ENCODE assay signal across 33 cellular contexts in genomic region chr14:66056268-66056907, GRCh38.
"Had no signal": no experiment of that assay in that cellular context is flagged by ENCODE, and none has a peak within 500 bp of the region (broad histone marks: within the 10 kb centered on the region; RNA-seq: fewer than 3 reads in every experiment).

No MANE protein-coding gene starts in this region.

- DNase-seq: activated CD4-positive, alpha-beta memory T cell treated with anti-CD3 and anti-CD28 coated beads for 36 hours; activated CD4-positive, alpha-beta T cell treated with anti-CD3 and anti-CD28 coated beads, Interleukin-2, amount 10 ng/mL, durations not matched to agents 24 days and 14 days; activated CD4-positive, CD25-positive, alpha-beta regulatory T cell treated with anti-CD3 and anti-CD28 coated beads, Interleukin-2, amount 50 U/mL, for 72 hours; activated CD8-positive, alpha-beta memory T cell treated with anti-CD3 and anti-CD28 coated beads, Interleukin-2, amount 50 U/mL, for 4 hours; activated gamma-delta T cell treated with Interleukin-2 at 50 U/mL for 16 hours; activated naive CD8-positive, alpha-beta T cell treated with anti-CD3 and anti-CD28 coated beads, Interleukin-2, amount 50 U/mL, for 24 hours; activated T-cell treated with anti-CD3 and anti-CD28 coated beads, Interleukin-2, amount 50 U/mL, for 1 hour; amygdala; dorsolateral prefrontal cortex; effector memory CD8-positive, alpha-beta T cell; islet precursor cell; left ventricle myocardium superior; naive B cell; nucleus accumbens; pancreas; retina; sigmoid colon; stimulated activated CD4-positive, alpha-beta T cell treated with anti-CD3 and anti-CD28 coated beads, Interleukin-2, amount 100 ng/mL, for 24 hours; stimulated activated naive B cell treated with anti-CD40 and anti-IgM and Interleukin-4, amounts not matched to agents 10 μg/mL and 1 μg/mL and 100 μg/mL, for 72 hours; T-helper 1 cell; T1000; testis had no signal

- H3K36me3 Mint-ChIP-seq: activated CD4-positive, alpha-beta memory T cell treated with anti-CD3 and anti-CD28 coated beads for 36 hours; naive B cell; type B pancreatic cell had no signal

- H3K27ac ChIP-seq: breast epithelium, dorsolateral prefrontal cortex, gastroesophageal sphincter, hepatocyte, pancreas, prostate gland, sigmoid colon, testis, vagina had no signal

- H3K27ac Mint-ChIP-seq: activated CD4-positive, alpha-beta memory T cell treated with anti-CD3 and anti-CD28 coated beads for 36 hours; activated CD4-positive, alpha-beta T cell treated with anti-CD3 and anti-CD28 coated beads, Interleukin-2, amount 10 ng/mL, durations not matched to agents 24 days and 14 days; activated naive CD4-positive, alpha-beta T cell treated with anti-CD3 and anti-CD28 coated beads, Interleukin-2, amount 50 U/mL, for 24 hours; activated naive CD8-positive, alpha-beta T cell treated with anti-CD3 and anti-CD28 coated beads, Interleukin-2, amount 50 U/mL, for 24 hours; activated T-helper 17 cell treated with anti-CD3 and anti-CD28 coated beads, Interleukin-2, amount 50 U/mL, for 72 hours; stimulated activated naive B cell treated with anti-CD40 and anti-IgM and Interleukin-4, amounts not matched to agents 10 μg/mL and 1 μg/mL and 100 μg/mL, for 72 hours; type B pancreatic cell had no signal

- ATAC-seq: activated naive CD8-positive, alpha-beta T cell treated with anti-CD3 and anti-CD28 coated beads, Interleukin-2, amount 50 U/mL, for 24 hours; activated T-helper 17 cell treated with anti-CD3 and anti-CD28 coated beads, Interleukin-2, amount 50 U/mL, for 72 hours; effector memory CD8-positive, alpha-beta T cell; gastroesophageal sphincter; left ventricle myocardium superior; pancreas; stimulated activated naive B cell treated with anti-CD40 and anti-IgM and Interleukin-4, amounts not matched to agents 10 μg/mL and 1 μg/mL and 100 μg/mL, for 72 hours had no signal

- H3K27me3 ChIP-seq: breast epithelium, dorsolateral prefrontal cortex, gastroesophageal sphincter, hepatocyte, pancreas, sigmoid colon, testis, vagina had no signal

- H3K4me1 ChIP-seq: breast epithelium, gastroesophageal sphincter, pancreas, prostate gland, sigmoid colon, testis, vagina had no signal

- H3K36me3 ChIP-seq: breast epithelium, gastroesophageal sphincter, pancreas, prostate gland, sigmoid colon, vagina had no signal

- H3K4me2 ChIP-seq: hepatocyte, smooth muscle cell had no signal

- H3K4me1 Mint-ChIP-seq: activated T-helper 17 cell treated with anti-CD3 and anti-CD28 coated beads, Interleukin-2, amount 50 U/mL, for 72 hours; central memory CD8-positive, alpha-beta T cell; naive B cell; neural crest cell had no signal

- H3K27me3 Mint-ChIP-seq: activated CD4-positive, alpha-beta memory T cell treated with anti-CD3 and anti-CD28 coated beads for 36 hours; activated naive CD4-positive, alpha-beta T cell treated with anti-CD3 and anti-CD28 coated beads, Interleukin-2, amount 50 U/mL, for 24 hours; activated naive CD8-positive, alpha-beta T cell treated with anti-CD3 and anti-CD28 coated beads, Interleukin-2, amount 50 U/mL, for 24 hours; central memory CD8-positive, alpha-beta T cell; type B pancreatic cell had no signal

- H3K9me3 ChIP-seq: gastroesophageal sphincter, pancreas, prostate gland, sigmoid colon, testis, vagina had no signal

- H2AFZ ChIP-seq: hepatocyte had no signal

- H3K79me2 ChIP-seq: hepatocyte had no signal

- H3K4me3 ChIP-seq: breast epithelium, dorsolateral prefrontal cortex, gastroesophageal sphincter, hepatocyte, pancreas, prostate gland, sigmoid colon, smooth muscle cell, testis, vagina had no signal

- H3K9me3 Mint-ChIP-seq: activated naive CD4-positive, alpha-beta T cell treated with anti-CD3 and anti-CD28 coated beads, Interleukin-2, amount 50 U/mL, for 24 hours; central memory CD8-positive, alpha-beta T cell had no signal

- H3K4me3 Mint-ChIP-seq: activated CD4-positive, alpha-beta memory T cell treated with anti-CD3 and anti-CD28 coated beads for 36 hours; activated CD4-positive, alpha-beta T cell treated with anti-CD3 and anti-CD28 coated beads, Interleukin-2, amount 10 ng/mL, durations not matched to agents 24 days and 14 days; activated naive CD4-positive, alpha-beta T cell treated with anti-CD3 and anti-CD28 coated beads, Interleukin-2, amount 50 U/mL, for 24 hours; activated naive CD8-positive, alpha-beta T cell treated with anti-CD3 and anti-CD28 coated beads, Interleukin-2, amount 50 U/mL, for 24 hours; activated T-helper 17 cell treated with anti-CD3 and anti-CD28 coated beads, Interleukin-2, amount 50 U/mL, for 72 hours; central memory CD8-positive, alpha-beta T cell; effector memory CD8-positive, alpha-beta T cell; naive B cell; neural crest cell; stimulated activated naive B cell treated with anti-CD40 and anti-IgM and Interleukin-4, amounts not matched to agents 10 μg/mL and 1 μg/mL and 100 μg/mL, for 72 hours; type B pancreatic cell had no signal
